In genomic region chr7:105975770-105976428, GRCh38 we compare ENCODE assay signal across 15 cellular contexts. TPM values are rescaled to one million over a fixed set of nuclear protein-coding genes. Genes with fewer than 3 reads are reported as not detected.
DNase-seq lines count a peak whose midpoint lies in the region; ATAC-seq, FAIRE-seq and TF ChIP-seq lines count a peak whose summit lies in the region.
"Had no signal": no experiment of that assay in that cellular context is flagged by ENCODE, and none has a peak within 500 bp of the region (broad histone marks: within the 10 kb centered on the region; RNA-seq: fewer than 3 reads in every experiment).

No MANE protein-coding gene starts in this region.

- H3K4me1 ChIP-seq in astrocyte (ENCODE audit: insufficient read depth, low read length) (no peaks in the 10 kb centered on the region), right atrium auricular region (peaks cover 0 to 6% of the 10 kb centered on the region in 2 donors)

- intact Hi-C loops in left colon (cut with DNase I, micrococcal nuclease) = no loop called here

- DNase-seq in EH (ENCODE audit: low read depth) (peak; percentile 64), NCI-H1436 (lab: John Stamatoyannopoulos, UW) (peak; percentile 40), astrocyte (ENCODE audit: low read depth) (peak; percentile 33), left colon (no peak), NCI-H1694 treated with DMSO at 0.1 percent for 48 hours (lab: John Stamatoyannopoulos, UW) (no peak), right atrium auricular region (ENCODE audit: low spot score) (no peak)
- DNase-seq in activated CD4-positive, alpha-beta T cell treated with anti-CD3 and anti-CD28 coated beads, Interleukin-2, amount 50 U/mL, for 4 hours = no peak
- DNase-seq: activated CD4-positive, alpha-beta T cell treated with anti-CD3 and anti-CD28 coated beads for 48 hours; C1 segment of cervical spinal cord; naive thymus-derived CD8-positive, alpha-beta T cell; stimulated activated CD4-positive, alpha-beta T cell treated with anti-CD3 and anti-CD28 coated beads, Interleukin-4, amount 100 ng/mL, for 1 hour; T-helper 1 cell had no signal

- H3K27ac ChIP-seq in astrocyte (ENCODE audit: low read depth, low read length) = peak overlapping the region; percentile 60
- no peak overlapping the region for H3K27ac ChIP-seq in right atrium auricular region

- no peak for TF ChIP-seq POLR2A in GM18505 (IDR thresholded peaks at IDR 0.05; ENCODE audit: borderline replicate concordance, extremely low read depth, insufficient read depth, insufficient read length)

- no peak overlapping the region for H2AFZ ChIP-seq in astrocyte (ENCODE audit: low read depth, low read length)

- H3K27me3 ChIP-seq in astrocyte (ENCODE audit: insufficient read depth, low read length) (peaks cover 7% of the 10 kb centered on the region), right atrium auricular region (no peaks in the 10 kb centered on the region)

- H3K36me3 ChIP-seq in astrocyte (ENCODE audit: insufficient read depth, low read length) (no peaks in the 10 kb centered on the region), right atrium auricular region (no peaks in the 10 kb centered on the region)

- H3K36me3 Mint-ChIP-seq in astrocyte (ENCODE audit: low read depth, unreplicated experiment) = peaks cover 6% of the 10 kb centered on the region
- H3K36me3 Mint-ChIP-seq: naive thymus-derived CD8-positive, alpha-beta T cell had no signal

- H3K9ac ChIP-seq in astrocyte (ENCODE audit: low read length) = no peak overlapping the region

- no peak overlapping the region for H3K4me3 ChIP-seq in astrocyte (ENCODE audit: insufficient read depth, low read depth, low read length)
- H3K4me3 ChIP-seq in right atrium auricular region = no peak overlapping the region

- no peak overlapping the region for H3K4me3 Mint-ChIP-seq in astrocyte (ENCODE audit: unreplicated experiment)
- H3K4me3 Mint-ChIP-seq: naive thymus-derived CD8-positive, alpha-beta T cell had no signal

- peaks cover 7% of the 10 kb centered on the region for H3K4me1 Mint-ChIP-seq in astrocyte (ENCODE audit: low read depth, unreplicated experiment)

- no peak overlapping the region for H3K4me2 ChIP-seq in astrocyte (ENCODE audit: low read length)

- peaks cover 16% of the 10 kb centered on the region for H3K27me3 Mint-ChIP-seq in astrocyte (ENCODE audit: low read depth, unreplicated experiment)

- peaks cover 2% of the 10 kb centered on the region for H3K9me3 Mint-ChIP-seq in astrocyte (ENCODE audit: unreplicated experiment)
- H3K9me3 Mint-ChIP-seq: naive thymus-derived CD8-positive, alpha-beta T cell had no signal

- no peaks in the 10 kb centered on the region for H4K20me1 ChIP-seq in astrocyte (ENCODE audit: insufficient read depth, low read length)

- peak; percentile 80 for ATAC-seq in left colon
- ATAC-seq in GM18505 (IDR thresholded peaks at IDR 0.05; ENCODE audit: unreplicated experiment) = no peak
- ATAC-seq: left lobe of liver; naive thymus-derived CD8-positive, alpha-beta T cell had no signal

- TF ChIP-seq CTCF in astrocyte (IDR thresholded peaks at IDR 0.05; ENCODE audit: insufficient read depth, low read depth, low read length) = no peak
- TF ChIP-seq CTCF in right atrium auricular region (IDR thresholded peaks at IDR 0.05) = no peak

- peak overlapping the region; percentile 91 for H3K27ac Mint-ChIP-seq in astrocyte (ENCODE audit: unreplicated experiment)
- H3K27ac Mint-ChIP-seq: naive thymus-derived CD8-positive, alpha-beta T cell had no signal

- FAIRE-seq in astrocyte (lab: Jason Lieb, UNC) = no peak
- FAIRE-seq: H54 had no signal

- H3K9me3 ChIP-seq in astrocyte (ENCODE audit: insufficient read depth, low read depth, low read length) = no peaks in the 10 kb centered on the region
- H3K9me3 ChIP-seq in right atrium auricular region = no peaks in the 10 kb centered on the region

- no peaks in the 10 kb centered on the region for H3K79me2 ChIP-seq in astrocyte (ENCODE audit: insufficient read depth, low read length)

RNA-seq across cellular contexts. Expression of gene CDHR3, which starts 12.8 kb away (rescaled TPM):
- total RNA-seq in astrocyte (1.8 and 3.1 TPM in 2 replicates), left colon (10 to 100 TPM; 10.0 to 20.3 TPM), right atrium auricular region (under 1 TPM in 1 of 2 donors, not detected in 1; 0.79 TPM)

Comparison
In these comparisons a context has a peak if more than half of its experiments do, and no peak if none do; other contexts are left out.
1. DNase-seq: peak in EH (single experiment), NCI-H1436 (single experiment) and astrocyte (single experiment); none in left colon (0 of 2), NCI-H1694 treated with DMSO at 0.1 percent for 48 hours (single experiment), right atrium auricular region (single experiment) and activated CD4-positive, alpha-beta T cell treated with anti-CD3 and anti-CD28 coated beads, Interleukin-2, amount 50 U/mL, for 4 hours (0 of 2).